ENCODE assay signal across 20 cellular contexts in the genomic region with DNA sequence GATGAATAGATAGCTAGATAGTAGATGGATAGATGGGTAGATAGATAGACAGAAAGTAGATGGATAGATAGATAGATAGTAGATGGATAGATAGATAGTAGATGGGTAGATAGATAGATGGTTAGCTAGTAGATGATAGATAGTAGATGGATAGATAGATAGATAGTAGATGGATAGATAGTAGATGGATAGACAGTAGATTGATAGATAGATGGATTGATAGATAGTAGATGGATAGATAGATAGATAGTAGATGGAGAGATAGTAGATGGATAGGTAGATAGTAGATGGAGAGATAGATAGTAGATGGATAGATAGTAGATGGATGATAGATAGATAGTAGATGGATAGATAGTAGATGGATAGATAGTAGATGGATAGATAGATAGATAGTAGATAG. TPM values are rescaled to one million over a fixed set of nuclear protein-coding genes. Genes with fewer than 3 reads are reported as not detected.
DNase-seq lines count a peak whose midpoint lies in the region; ATAC-seq, FAIRE-seq and TF ChIP-seq lines count a peak whose summit lies in the region.
"Had no signal": no experiment of that assay in that cellular context is flagged by ENCODE, and none has a peak within 500 bp of the region (broad histone marks: within the 10 kb centered on the region; RNA-seq: fewer than 3 reads in every experiment).

No MANE protein-coding gene starts in this region.

- in situ Hi-C loops in GM12878 (cut with MboI): no loop called here

- ATAC-seq in GM12878: no peak

- H3K4me1 Mint-ChIP-seq in immature natural killer cell: peaks cover 20 to 54% of the 10 kb centered on the region in 2 donors
- H3K4me1 Mint-ChIP-seq: H9 had no signal

- H3K9me3 Mint-ChIP-seq in immature natural killer cell: peaks cover 2 to 17% (median 11%) of the 10 kb centered on the region in 6 donors

- no peak overlapping the region for H3K27ac Mint-ChIP-seq in immature natural killer cell
- H3K27ac Mint-ChIP-seq: CD4-positive, alpha-beta memory T cell; H9 had no signal

- CTCF ChIA-PET in GM12878 (lab: Yijun Ruan, JAX): no interaction called here

- no peak overlapping the region for H3K4me2 ChIP-seq in GM12878 (ENCODE audit: control insufficient read depth, insufficient read depth)

- no peaks in the 10 kb centered on the region for H4K20me1 ChIP-seq in GM12878 (ENCODE audit: control insufficient read depth, insufficient read depth)

- DNase-seq in GM12891 (ENCODE audit: insufficient read length, low spot score): no peak
- DNase-seq in HTR-8/SVneo (ENCODE audit: insufficient read length, low spot score): no peak
- DNase-seq in GM12878 (ENCODE audit: low read depth, low spot score): no peak
- DNase-seq in frontal cortex (ENCODE audit: low spot score in 2 of 2): no peak
- DNase-seq in stimulated activated CD4-positive, alpha-beta T cell treated with anti-CD3 and anti-CD28 coated beads, Interleukin-4, amount 100 ng/mL, for 24 hours: no peak
- DNase-seq in NCI-H1436 treated with DMSO at 0.1 percent for 48 hours (lab: John Stamatoyannopoulos, UW): no peak
- no peak for DNase-seq in NCI-H2081 treated with DMSO at 0.1 percent for 48 hours (lab: John Stamatoyannopoulos, UW)
- DNase-seq in immature natural killer cell: no peak
- DNase-seq: BE2C; C1 segment of cervical spinal cord; CD4-positive, alpha-beta memory T cell; DMS153; DMS79; GDM1; GOT3; Karpas-422 had no signal

- peaks cover 41% of the 10 kb centered on the region for H3K4me1 ChIP-seq in GM12878 (ENCODE audit: control insufficient read depth, insufficient read depth, low read length)
- H3K4me1 ChIP-seq: BE2C had no signal

- peaks cover 12 to 19% (median 13%) of the 10 kb centered on the region in 3 donors for H3K36me3 Mint-ChIP-seq in immature natural killer cell

- POLR2A ChIA-PET in GM12878 (lab: Charles Lee): interaction anchor here (1.1 to 5.1 kb wide), 2 partner anchors 16 to 17 kb away, joined by 3 to 22 read pairs; no protein-coding TSS in a partner anchor

- RAD21 ChIA-PET in GM12878 (lab: Charles Lee; ENCODE audit: unreplicated experiment): interaction anchor here (0.9 to 3.4 kb wide), 5 partner anchors 15 to 72 kb away, joined by 3 to 10 read pairs (median 4); no protein-coding TSS in a partner anchor

- no peak overlapping the region for H3K4me3 ChIP-seq in GM12878

- no peak overlapping the region for H3K9ac ChIP-seq in GM12878 (ENCODE audit: control insufficient read depth, insufficient read depth, low read length)

- H3K27me3 ChIP-seq in GM12878 (replicated peaks in 1 of 2; ENCODE audit: control insufficient read depth in 2 of 2, insufficient read depth in 2 of 2, low read length in 1 of 2): no peaks in the 10 kb centered on the region
- H3K27me3 ChIP-seq: BE2C had no signal

- no peak for TF ChIP-seq POLR2A in GM12891 (IDR thresholded peaks at IDR 0.05; ENCODE audit: low read depth, low read length)
- no peak for TF ChIP-seq POLR2A in GM12878 (IDR thresholded peaks at IDR 0.05; ENCODE audit: low read depth, low read length)

- H2AFZ ChIP-seq in GM12878 (ENCODE audit: control insufficient read depth, low read depth, low read length): no peak overlapping the region

- peaks cover 2 to 8% of the 10 kb centered on the region in 2 experiments; a peak in 3 of 4 replicates for H3K36me3 ChIP-seq in GM12878 (ENCODE audit: control insufficient read depth in 2 of 2, insufficient read depth in 2 of 2, low read length in 1 of 2)
- H3K36me3 ChIP-seq: BE2C had no signal

- SMC1A ChIA-PET in GM12878 (lab: Charles Lee; ENCODE audit: uncharacterized antibody, unreplicated experiment): interaction anchor here (1.1 to 7.3 kb wide), 8 partner anchors 12 to 72 kb away, joined by 3 to 63 read pairs (median 7); no protein-coding TSS in a partner anchor

- H3K9me3 ChIP-seq in GM12878 (replicated peaks; ENCODE audit: control insufficient read depth, insufficient read depth, low read length): peaks cover 53% of the 10 kb centered on the region
- H3K9me3 ChIP-seq: BE2C had no signal

- H3K4me3 Mint-ChIP-seq in immature natural killer cell: no peak overlapping the region
- H3K4me3 Mint-ChIP-seq: CD4-positive, alpha-beta memory T cell; H9 had no signal

- no peak overlapping the region for H3K27ac ChIP-seq in GM12878 (ENCODE audit: control insufficient read depth, insufficient read depth)

- no peak for TF ChIP-seq CTCF in GM12878 (IDR thresholded peaks at IDR 0.05 in 2 of 3, conservative IDR thresholded peaks at IDR 0.05 in 1 of 3; ENCODE audit: control insufficient read depth in 2 of 3, extremely low read depth in 1 of 3, insufficient read depth in 1 of 3, low read depth in 3 of 3, low read length in 3 of 3)

- no peaks in the 10 kb centered on the region for H3K27me3 Mint-ChIP-seq in immature natural killer cell (ENCODE audit: low read depth in 3 of 3)
- H3K27me3 Mint-ChIP-seq: CD4-positive, alpha-beta memory T cell had no signal

- FAIRE-seq in GM12891 (lab: Jason Lieb, UNC): peak; percentile 31
- peak; percentile 28 for FAIRE-seq in HTR-8/SVneo (lab: Jason Lieb, UNC)
- FAIRE-seq in GM12878 (lab: Jason Lieb, UNC): no peak
- FAIRE-seq in frontal cortex (lab: Jason Lieb, UNC): peak; percentile 37

- no TSS peak for BruUV-seq in GM12878 (replicated peaks; lab: Mats Ljungman, UMichigan)

- TF ChIP-seq EP300 in GM12878 (IDR thresholded peaks at IDR 0.05; ENCODE audit: borderline replicate concordance in 1 of 2, control insufficient read depth in 1 of 2, low read depth in 2 of 2, low read length in 2 of 2): no peak

- peaks cover 47% of the 10 kb centered on the region for H3K79me2 ChIP-seq in GM12878 (ENCODE audit: control insufficient read depth, insufficient read depth, low read length)

- intact Hi-C loops in GM12878 (cut with micrococcal nuclease; ENCODE audit: unreplicated experiment): loop anchor here (2.0 kb wide), 1 partner anchor 14 kb away; no protein-coding TSS in a partner anchor

- TF ChIP-seq RAD21 in GM12878 (IDR thresholded peaks at IDR 0.05; ENCODE audit: insufficient read depth, low read depth, low read length): no peak

TF ChIP-seq in GM12891, 5 proteins besides CTCF, POLR2A, EP300 and RAD21:
- no peak for TF ChIP-seq POLR2AphosphoS5 (IDR thresholded peaks at IDR 0.05; ENCODE audit: low read depth, low read length)
- TF ChIP-seq PAX5 (IDR thresholded peaks at IDR 0.05; ENCODE audit: insufficient read depth, low read length, severe bottlenecking): no peak
- TF ChIP-seq SPI1 (IDR thresholded peaks at IDR 0.05; ENCODE audit: low read depth, low read length): no peak
- TF ChIP-seq TAF1 (IDR thresholded peaks at IDR 0.05; ENCODE audit: low read depth, low read length): no peak
- no peak for TF ChIP-seq POU2F2 (IDR thresholded peaks at IDR 0.05; ENCODE audit: low read depth, low read length)

TF ChIP-seq in GM12878, 131 proteins besides CTCF, POLR2A, EP300 and RAD21 (continues in another document):
- TF ChIP-seq YBX1 (IDR thresholded peaks at IDR 0.05) (0 out of 2 replicates have a peak, but pooled peaks have one; percentile 83), GABPA (IDR thresholded peaks at IDR 0.05; ENCODE audit: low read depth) (no peak), MXI1 (IDR thresholded peaks at IDR 0.05; ENCODE audit: low read depth, low read length) (no peak), RCOR1 (conservative IDR thresholded peaks at IDR 0.05; ENCODE audit: low read depth, low read length) (no peak)

RNA-seq across cellular contexts. Expression of a gene that starts 40.4 kb away (rescaled TPM):
- polyA plus RNA-seq in GM12891 (2012; ENCODE audit: low read depth, missing spikeins): 41.2 TPM
- 260 and 296 TPM in 2 replicates for total RNA-seq in GM12878 (2013; cell fraction: nucleolus; rRNA removed)
- 36.8 and 39.5 TPM in 2 replicates for total RNA-seq in GM12878 (2014; rRNA removed)
- total RNA-seq in GM12878 (2014; rRNA removed; fragmentation: Illumina TruSeq; extraction: Trizol): 24.7 and 26.5 TPM in 2 replicates
- total RNA-seq in GM12878 (2021): 50.8 and 51.2 TPM in 2 replicates
- 25.1 TPM for polyA plus RNA-seq in GM12878 (2011; ENCODE audit: low read depth)
- 34.3 and 43.9 TPM in 2 replicates for polyA plus RNA-seq in GM12878 (2011; rRNA removed)
- 42.7 and 45.7 TPM in 2 replicates for polyA plus RNA-seq in GM12878 (2011; cell fraction: cytosol; rRNA removed)
- polyA plus RNA-seq in GM12878 (2011; cell fraction: nucleus; rRNA removed): 155 and 160 TPM in 2 replicates
- 44.1 and 46.7 TPM in 2 replicates for polyA plus RNA-seq in GM12878 (2012)
- polyA plus RNA-seq in GM12878 (2014; fragmentation: Illumina TruSeq; extraction: Trizol): 27.3 and 34.2 TPM in 2 replicates
- polyA plus RNA-seq in GM12878 (2014; fragmentation: Nextera tagmentation; extraction: Ambion mirVana): 1 to 10 TPM; 9.5 to 9.6 TPM
- 32.9 and 33.5 TPM in 2 replicates for polyA plus RNA-seq in GM12878 (2014; rRNA removed)
- polyA plus RNA-seq in GM12878 (2016; fragmentation: Nextera tagmentation; extraction: Ambion mirVana): 10 to 100 TPM; 36.9 to 39.5 TPM
- 48.9 and 95.6 TPM in 2 replicates for polyA minus RNA-seq in GM12878 (2011; rRNA and poly(A)+ RNA removed)
- 32.6 and 35.1 TPM in 2 replicates for polyA minus RNA-seq in GM12878 (2011; cell fraction: cytosol; rRNA and poly(A)+ RNA removed)
- 48.0 and 66.0 TPM in 2 replicates for polyA minus RNA-seq in GM12878 (2011; cell fraction: nucleus; rRNA and poly(A)+ RNA removed)
- 0.41 TPM for total RNA-seq in frontal cortex
- polyA plus RNA-seq in immature natural killer cell: 10 to 100 TPM; 26.7 to 90.9 (median 28.9) TPM
- total RNA-seq: A172, Daoy, HT-29 had no signal

RNA-seq across cellular contexts. Expression of a gene that starts 57.7 kb away (rescaled TPM):
- polyA plus RNA-seq in GM12891 (2012; ENCODE audit: low read depth, missing spikeins): 115 TPM
- 293 and 314 TPM in 2 replicates for total RNA-seq in GM12878 (2013; cell fraction: nucleolus; rRNA removed)
- total RNA-seq in GM12878 (2014; rRNA removed) (40.3 and 44.7 TPM in 2 replicates), GM12878 (2014; rRNA removed; fragmentation: Illumina TruSeq; extraction: Trizol) (26.4 and 27.9 TPM in 2 replicates), GM12878 (2021) (76.7 and 81.7 TPM in 2 replicates), frontal cortex (under 0.01 TPM)
- 68.9 TPM for polyA plus RNA-seq in GM12878 (2011; ENCODE audit: low read depth)
- polyA plus RNA-seq in GM12878 (2011; rRNA removed) (73.5 and 146 TPM in 2 replicates), GM12878 (2014; fragmentation: Illumina TruSeq; extraction: Trizol) (31.6 and 54.7 TPM in 2 replicates), GM12878 (2014; fragmentation: Nextera tagmentation; extraction: Ambion mirVana) (1 to 10 TPM; 6.7 to 7.4 TPM), GM12878 (2014; rRNA removed) (86.5 and 99.8 TPM in 2 replicates), GM12878 (2016; fragmentation: Nextera tagmentation; extraction: Ambion mirVana) (100 to 1,000 TPM; 103 to 109 TPM), immature natural killer cell (under 1 TPM in 2 of 3 donors, not detected in 1; 0.18 to 0.57 TPM)
- 164 and 182 TPM in 2 replicates for polyA plus RNA-seq in GM12878 (2011; cell fraction: cytosol; rRNA removed)
- 666 and 871 TPM in 2 replicates for polyA plus RNA-seq in GM12878 (2011; cell fraction: nucleus; rRNA removed)
- 144 and 184 TPM in 2 replicates for polyA plus RNA-seq in GM12878 (2012)
- 99.0 and 156 TPM in 2 replicates for polyA minus RNA-seq in GM12878 (2011; rRNA and poly(A)+ RNA removed)
- polyA minus RNA-seq in GM12878 (2011; cell fraction: cytosol; rRNA and poly(A)+ RNA removed): 50.8 and 58.4 TPM in 2 replicates
- 143 and 160 TPM in 2 replicates for polyA minus RNA-seq in GM12878 (2011; cell fraction: nucleus; rRNA and poly(A)+ RNA removed)
- total RNA-seq: A172, Daoy, H9, HT-29 had no signal

Comparison
In these comparisons a context has a peak if more than half of its experiments do, and no peak if none do; other contexts are left out.
1. RNA of a gene that starts 40.4 kb away (total RNA-seq): 24.7 to 296 TPM in GM12878; 0.41 TPM in frontal cortex (single experiment); every median in the first group is over 10 times any median in the second.
2. RNA of a gene that starts 57.7 kb away (total RNA-seq): 26.4 to 314 TPM in GM12878; under 0.01 TPM in frontal cortex (single experiment); every median in the first group is over 10 times any median in the second.